ENCODE assay signal across 1 cellular context in genomic region chr20:49134797-49135196, GRCh38.
TF ChIP-seq lines count a peak whose summit lies in the region.

No MANE protein-coding gene starts in this region.

TF ChIP-seq in HEK293, 187 proteins besides CTCF, POLR2A, EP300 and RAD21:
- TF ChIP-seq REST (tag by site-specific recombination; IDR thresholded peaks at IDR 0.05), result peak; percentile 71
